Comparison of ENCODE assay signal across 8 cellular contexts in genomic region chr17:17783825-17784598, GRCh38.
DNase-seq lines count a peak whose midpoint lies in the region; ATAC-seq and TF ChIP-seq lines count a peak whose summit lies in the region.

No MANE protein-coding gene starts in this region.

- DNase-seq in AG10803 (ENCODE audit: low read depth) (peak; percentile 39), NCI-H82 treated with DMSO at 0.1 percent for 48 hours (lab: John Stamatoyannopoulos, UW; ENCODE audit: unreplicated experiment) (peak; percentile 77), cardiac fibroblast (ENCODE audit: low read depth in 2 of 2) (peak; percentile 38 to 78)
- peak; percentile 11 for DNase-seq in stimulated activated CD4-positive, alpha-beta T cell treated with anti-CD3 and anti-CD28 coated beads, Interleukin-4, amount 100 ng/mL, for 24 hours
- no peak for DNase-seq in effector CD4-positive, alpha-beta T cell

- TF ChIP-seq CTCF in AG10803 (conservative IDR thresholded peaks at IDR 0.05; ENCODE audit: low read length) (no peak), cardiac fibroblast (IDR thresholded peaks at IDR 0.05; ENCODE audit: low read depth, low read length) (no peak)

- H3K27me3 ChIP-seq in layer of hippocampus (ENCODE audit: control insufficient read depth, insufficient read depth, low read length) = no peaks in the 10 kb centered on the region

- ATAC-seq in GM21786 (IDR thresholded peaks at IDR 0.05; ENCODE audit: unreplicated experiment) (peak; percentile 23), GM21390 (IDR thresholded peaks at IDR 0.05; ENCODE audit: unreplicated experiment) (no peak)

- H3K27ac ChIP-seq in layer of hippocampus (ENCODE audit: low read depth, low read length) = peak overlapping the region; percentile 94

- H3K4me3 ChIP-seq in AG10803 (ENCODE audit: low read length) = peak overlapping the region; percentile 24
- peak overlapping the region in 1 of 2 donors; percentile 45 for H3K4me3 ChIP-seq in cardiac fibroblast (replicated peaks in 1 of 2; ENCODE audit: low read depth in 2 of 2, low read length in 2 of 2)
